8 cellular contexts compared by ENCODE assay signal in the genomic region with DNA sequence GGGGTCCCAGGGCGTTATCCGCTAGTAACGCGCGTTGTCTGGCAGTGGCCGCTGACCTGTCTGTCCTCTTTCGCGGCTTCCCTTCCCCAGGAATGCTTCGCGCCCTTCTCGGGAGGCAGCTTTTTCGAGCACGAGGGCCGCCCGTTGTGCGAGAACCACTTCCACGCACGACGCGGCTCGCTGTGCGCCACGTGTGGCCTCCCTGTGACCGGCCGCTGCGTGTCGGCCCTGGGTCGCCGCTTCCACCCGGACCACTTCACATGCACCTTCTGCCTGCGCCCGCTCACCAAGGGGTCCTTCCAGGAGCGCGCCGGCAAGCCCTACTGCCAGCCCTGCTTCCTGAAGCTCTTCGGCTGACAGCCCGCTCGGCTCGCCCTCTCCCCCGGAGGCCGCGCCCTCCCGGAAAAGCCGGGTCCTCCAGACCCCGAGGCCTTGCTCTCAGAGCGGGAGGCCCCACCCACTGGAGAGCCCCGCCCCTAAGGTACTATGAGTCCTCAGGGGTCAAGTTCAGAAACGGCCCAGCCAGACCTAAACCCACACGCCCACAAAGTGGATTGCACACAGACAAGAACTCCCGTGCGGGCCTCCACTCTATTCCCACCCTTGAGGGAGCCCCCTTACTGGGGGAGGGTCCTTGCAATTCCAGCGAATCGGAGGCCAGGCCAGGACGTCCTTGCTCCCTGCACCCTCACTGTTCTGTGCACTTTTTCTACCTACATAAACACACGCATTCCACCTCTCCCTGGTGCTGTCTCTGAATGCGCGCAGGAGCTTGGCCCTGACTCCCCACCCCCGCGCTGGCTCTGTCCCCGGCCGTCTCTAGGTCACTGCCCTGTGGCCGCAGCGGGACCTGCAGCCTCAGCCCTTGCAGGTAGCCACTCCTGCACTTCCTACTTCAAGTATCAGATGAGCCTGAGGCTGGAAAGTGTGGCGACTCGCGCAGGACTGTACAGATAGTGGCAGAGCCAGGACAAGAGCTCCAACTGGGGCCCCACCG. TPM values are rescaled to one million over a fixed set of nuclear protein-coding genes. Genes with fewer than 3 reads are reported as not detected.
DNase-seq lines count a peak whose midpoint lies in the region; ATAC-seq and TF ChIP-seq lines count a peak whose summit lies in the region.

No MANE protein-coding gene starts in this region.

- TF ChIP-seq CTCF in CD14-positive monocyte (IDR thresholded peaks at IDR 0.05) (no peak), RWPE1 (conservative IDR thresholded peaks at IDR 0.05; ENCODE audit: low read depth) (no peak)

- H3K27me3 ChIP-seq in endocrine pancreas (ENCODE audit: control insufficient read depth, insufficient read depth, low read length) = no peaks in the 10 kb centered on the region

- peak overlapping the region; percentile 33 for H3K9ac ChIP-seq in endocrine pancreas (ENCODE audit: control insufficient read depth, insufficient read depth, low read length)

- H3K4me1 Mint-ChIP-seq in CD14-positive monocyte = peaks cover 33% of the 10 kb centered on the region

- peak overlapping the region; percentile 22 for H3K27ac ChIP-seq in RWPE1

- H3K36me3 ChIP-seq in endocrine pancreas (ENCODE audit: control insufficient read depth, insufficient read depth, low read length) = no peaks in the 10 kb centered on the region

- peak overlapping the region; percentile 86 to 88 for H3K4me3 Mint-ChIP-seq in CD14-positive monocyte

- no peaks in the 10 kb centered on the region for H3K9me3 ChIP-seq in endocrine pancreas (ENCODE audit: control insufficient read depth, low read length)

- DNase-seq in CD14-positive monocyte (ENCODE audit: low spot score) (no peak), RWPE1 (ENCODE audit: low spot score) (no peak), retina (peak; percentile 73), mucosa of gallbladder (ENCODE audit: low spot score) (no peak), midbrain (lab: John Stamatoyannopoulos, UW) (no peak)

- peaks cover 5 to 7% (median 6%) of the 10 kb centered on the region in 7 donors for H3K9me3 Mint-ChIP-seq in CD14-positive monocyte

- no peak overlapping the region for H3K4me3 ChIP-seq in endocrine pancreas (ENCODE audit: control insufficient read depth, insufficient read depth, low read length)

- no peaks in the 10 kb centered on the region for H3K4me1 ChIP-seq in endocrine pancreas (ENCODE audit: control insufficient read depth, insufficient read depth, low read length)

- H3K27ac Mint-ChIP-seq in CD14-positive monocyte = peak overlapping the region in 3 of 7 donors; percentile 13 to 53 (median 23)

- intact Hi-C loops in CD14-positive monocyte (cut with micrococcal nuclease) = no loop called here

- peaks cover 0 to 3% of the 10 kb centered on the region in 2 donors for H3K36me3 Mint-ChIP-seq in CD14-positive monocyte

- ATAC-seq in GM21390 (IDR thresholded peaks at IDR 0.05; ENCODE audit: unreplicated experiment) (peak; percentile 26), GM21737 (IDR thresholded peaks at IDR 0.05; ENCODE audit: unreplicated experiment) (no peak)

- CTCF ChIA-PET in RWPE1 (lab: Yijun Ruan, JAX) = no interaction called here

- POLR2A ChIA-PET in RWPE1 (lab: Yijun Ruan, JAX; ENCODE audit: low non-redundant PET) = interaction anchor here (0.5 kb wide), 1 partner anchor 48 kb away, joined by 3 read pairs; no protein-coding TSS in a partner anchor

- H3K27me3 Mint-ChIP-seq in CD14-positive monocyte (ENCODE audit: low read depth in 3 of 3) = peaks cover 2 to 48% (median 32%) of the 10 kb centered on the region in 3 donors

RNA-seq across cellular contexts. Expression of a gene that starts 5.4 kb away (rescaled TPM):
- not detected for polyA plus RNA-seq in CD14-positive monocyte
- total RNA-seq in mucosa of gallbladder = 3.7 TPM

RNA-seq across cellular contexts. Expression of a gene that starts 5.6 kb away (rescaled TPM):
- under 1 TPM in 1 of 2 donors, not detected in 1; 0.16 TPM for polyA plus RNA-seq in CD14-positive monocyte
- 85.5 TPM for total RNA-seq in mucosa of gallbladder

RNA-seq across cellular contexts. Expression of a gene that starts 18.2 kb away (rescaled TPM):
- polyA plus RNA-seq in CD14-positive monocyte = 1 to 10 TPM; 2.9 to 4.2 TPM
- 14.6 TPM for total RNA-seq in mucosa of gallbladder

RNA-seq across cellular contexts. Expression of a gene that starts 30.7 kb away (rescaled TPM):
- polyA plus RNA-seq in CD14-positive monocyte = 10 to 100 TPM; 10.3 to 11.8 TPM
- 82.6 TPM for total RNA-seq in mucosa of gallbladder

RNA-seq across cellular contexts. Expression of a gene that starts 34.9 kb away (rescaled TPM):
- polyA plus RNA-seq in CD14-positive monocyte = not detected
- total RNA-seq in mucosa of gallbladder = 1.2 TPM
